In the genomic region with DNA sequence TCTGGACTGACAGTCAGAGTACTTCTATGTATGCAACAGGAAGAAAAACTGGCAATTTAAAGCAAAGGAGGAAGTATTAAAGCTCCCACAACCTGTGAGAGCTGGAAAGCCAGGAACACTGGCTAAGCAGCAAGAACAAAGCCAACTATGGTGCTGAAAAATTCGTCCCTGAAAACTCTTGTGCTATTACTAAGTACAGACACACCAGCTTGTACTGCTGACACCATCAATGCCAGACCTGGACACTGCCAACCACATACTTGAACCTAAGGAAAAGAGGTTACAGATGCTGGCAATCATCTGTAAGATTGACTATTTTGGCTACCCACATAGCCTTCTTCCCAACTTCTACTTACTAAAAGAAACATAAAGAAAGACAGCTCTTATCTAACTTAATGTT, we compare ENCODE assay signal across 27 cellular contexts.
DNase-seq lines count a peak whose midpoint lies in the region; ATAC-seq, FAIRE-seq and TF ChIP-seq lines count a peak whose summit lies in the region.
"Had no signal": no experiment of that assay in that cellular context is flagged by ENCODE, and none has a peak within 500 bp of the region (broad histone marks: within the 10 kb centered on the region; RNA-seq: fewer than 3 reads in every experiment).

No MANE protein-coding gene starts in this region.

- peak; percentile 36 for FAIRE-seq in bronchial epithelial cell (lab: Jason Lieb, UNC)
- FAIRE-seq: A549, GM12878, GM12892, GM18507 had no signal

- no peaks in the 10 kb centered on the region for H3K36me3 ChIP-seq in right atrium auricular region
- H3K36me3 ChIP-seq in bronchial epithelial cell (ENCODE audit: control insufficient read depth, insufficient read depth, low read length): no peaks in the 10 kb centered on the region
- H3K36me3 ChIP-seq in left ventricle myocardium inferior: no peaks in the 10 kb centered on the region
- H3K36me3 ChIP-seq: BLaER1 treated with 17β-estradiol and CSF1 and Interleukin-3, amounts not matched to agents 10 nM and 100 nM had no signal

- H3K36me3 Mint-ChIP-seq in nephron progenitor cell (ENCODE audit: low read depth): no peaks in the 10 kb centered on the region
- H3K36me3 Mint-ChIP-seq: CD8-positive, alpha-beta T cell had no signal

- no peaks in the 10 kb centered on the region for H3K9me3 Mint-ChIP-seq in nephron progenitor cell
- H3K9me3 Mint-ChIP-seq: CD8-positive, alpha-beta T cell had no signal

- H3K27ac Mint-ChIP-seq in nephron progenitor cell: peak overlapping the region; percentile 24
- H3K27ac Mint-ChIP-seq: B cell; CD4-positive, alpha-beta T cell; CD8-positive, alpha-beta T cell had no signal

- H3K27ac ChIP-seq in right atrium auricular region: peak overlapping the region in 1 of 2 donors; percentile 43
- peak overlapping the region; percentile 4 for H3K27ac ChIP-seq in left ventricle myocardium inferior (replicated peaks)
- H3K27ac ChIP-seq: 22Rv1; A549; BLaER1 treated with 17β-estradiol and CSF1 and Interleukin-3, amounts not matched to agents 10 nM and 100 nM; C4-2B had no signal

- H3K27me3 ChIP-seq in right atrium auricular region (no peaks in the 10 kb centered on the region), bronchial epithelial cell (ENCODE audit: control insufficient read depth, insufficient read depth, low read length) (no peaks in the 10 kb centered on the region), left ventricle myocardium inferior (ENCODE audit: low read depth) (no peaks in the 10 kb centered on the region)
- H3K27me3 ChIP-seq: BLaER1 treated with 17β-estradiol and CSF1 and Interleukin-3, amounts not matched to agents 10 nM and 100 nM had no signal

- no peak overlapping the region for H3K4me3 ChIP-seq in right atrium auricular region
- H3K4me3 ChIP-seq in bronchial epithelial cell (ENCODE audit: low read depth, low read length): no peak overlapping the region
- H3K4me3 ChIP-seq in left ventricle myocardium inferior: no peak overlapping the region
- H3K4me3 ChIP-seq: A549; BLaER1 treated with 17β-estradiol and CSF1 and Interleukin-3, amounts not matched to agents 10 nM and 100 nM; GM12878 had no signal

- peak; percentile 38 for ATAC-seq in Right ventricle myocardium inferior
- ATAC-seq: A549; CD8-positive, alpha-beta T cell; GM12878 had no signal

- H3K4me1 Mint-ChIP-seq in nephron progenitor cell: no peaks in the 10 kb centered on the region
- H3K4me1 Mint-ChIP-seq: B cell had no signal

- no peaks in the 10 kb centered on the region for H3K27me3 Mint-ChIP-seq in nephron progenitor cell (ENCODE audit: low read depth, poor library complexity)
- H3K27me3 Mint-ChIP-seq: B cell; CD4-positive, alpha-beta T cell had no signal

- intact Hi-C loops in Right ventricle myocardium inferior (cut with DNase I): loop anchor here (10.0 kb wide), 1 partner anchor 147 kb away; no protein-coding TSS in a partner anchor
- intact Hi-C loops in left ventricle myocardium inferior (cut with micrococcal nuclease): no loop called here
- intact Hi-C loops in posterior vena cava (cut with DNase I): no loop called here

- DNase-seq in Right ventricle myocardium inferior (ENCODE audit: missing footprints) (no peak), right atrium auricular region (ENCODE audit: low spot score) (no peak), bronchial epithelial cell (ENCODE audit: low read depth) (no peak), left ventricle myocardium inferior (no peak), nephron progenitor cell (no peak), posterior vena cava (ENCODE audit: low spot score) (no peak), T1000 (lab: John Stamatoyannopoulos, UW) (no peak)
- DNase-seq in stimulated activated CD4-positive, alpha-beta T cell treated with anti-CD3 and anti-CD28 coated beads, Interleukin-4, amount 100 ng/mL, for 24 hours: no peak
- DNase-seq: AML-193; Caco-2; CD4-positive, alpha-beta T cell; CD8-positive, alpha-beta T cell; DMS 273 treated with DMSO at 0.1 percent for 48 hours; DMS153; DMS53; DMS79; DND-41; EL; GDM1 had no signal

- H3K4me3 Mint-ChIP-seq in nephron progenitor cell: no peak overlapping the region
- H3K4me3 Mint-ChIP-seq: B cell; CD4-positive, alpha-beta T cell; CD8-positive, alpha-beta T cell had no signal

- H3K9me3 ChIP-seq in right atrium auricular region: no peaks in the 10 kb centered on the region
- no peaks in the 10 kb centered on the region for H3K9me3 ChIP-seq in left ventricle myocardium inferior (replicated peaks)
- H3K9me3 ChIP-seq: A549; BLaER1 treated with 17β-estradiol and CSF1 and Interleukin-3, amounts not matched to agents 10 nM and 100 nM had no signal

- H3K4me1 ChIP-seq in right atrium auricular region (peaks cover 0 to 5% of the 10 kb centered on the region in 2 donors), left ventricle myocardium inferior (peaks cover 20% of the 10 kb centered on the region)
- H3K4me1 ChIP-seq: A549; BLaER1 treated with 17β-estradiol and CSF1 and Interleukin-3, amounts not matched to agents 10 nM and 100 nM; Caco-2 had no signal

- no peak for TF ChIP-seq CTCF in right atrium auricular region (IDR thresholded peaks at IDR 0.05)
- no peak for TF ChIP-seq CTCF in bronchial epithelial cell (IDR thresholded peaks at IDR 0.05; ENCODE audit: insufficient read depth, low read length, severe bottlenecking)
- TF ChIP-seq CTCF in left ventricle myocardium inferior (IDR thresholded peaks at IDR 0.05; ENCODE audit: borderline replicate concordance): no peak
- TF ChIP-seq CTCF in nephron progenitor cell (IDR thresholded peaks at IDR 0.05): no peak
